In the genomic region with DNA sequence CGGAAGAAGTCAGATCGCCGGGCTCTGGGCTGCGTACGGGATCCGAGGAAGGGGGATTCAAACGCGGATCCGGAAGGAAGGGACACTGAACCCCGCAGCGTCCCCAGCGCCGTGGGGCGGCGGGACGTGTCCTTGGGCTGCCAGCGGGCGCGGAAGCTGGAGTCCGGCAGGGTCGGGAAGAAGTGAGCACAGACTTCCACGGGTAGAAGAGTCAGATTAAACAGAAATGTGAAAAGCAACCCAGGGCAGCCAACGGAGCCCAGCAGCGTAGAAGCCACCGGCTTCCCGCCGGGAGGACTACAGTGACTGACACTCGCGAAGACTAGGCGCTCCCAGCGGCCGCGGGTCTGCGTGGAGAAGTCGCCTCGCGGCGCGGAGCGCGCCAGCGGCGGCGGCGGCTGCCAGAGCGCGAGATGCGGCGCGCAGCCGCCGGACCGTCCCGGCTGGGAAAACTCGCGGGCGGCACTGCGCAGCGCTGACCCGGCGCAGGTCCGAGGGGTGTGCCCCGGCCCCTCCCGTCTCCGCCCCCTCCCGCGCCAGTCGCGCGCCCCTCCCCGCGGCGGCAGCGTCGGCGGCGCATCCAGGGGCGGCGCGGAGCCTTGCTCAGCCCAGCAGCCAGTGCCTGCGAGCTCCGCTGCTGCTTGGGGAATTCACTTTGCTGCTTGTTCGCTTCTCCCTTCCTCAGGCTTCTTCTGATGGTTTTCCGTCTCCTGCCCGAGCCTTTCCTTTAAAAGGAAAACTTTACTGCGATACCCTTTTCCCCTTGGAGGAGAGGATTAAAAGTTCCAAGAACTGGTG, we compare ENCODE assay signal across 8 cellular contexts. TPM values are rescaled to one million over a fixed set of nuclear protein-coding genes. Genes with fewer than 3 reads are reported as not detected.
DNase-seq lines count a peak whose midpoint lies in the region; ATAC-seq and TF ChIP-seq lines count a peak whose summit lies in the region.

A gene (plus strand): TSS at position 618 of the 798 bp plus-strand sequence. CDS start 239 bp downstream, outside the sequence.

- intact Hi-C loops in Panc1 (cut with micrococcal nuclease; ENCODE audit: unreplicated experiment) = loop anchor here (5.0 to 10.0 kb wide), 3 partner anchors 116 to 957 kb away; no protein-coding TSS in a partner anchor

- DNase-seq in AG09319 (ENCODE audit: extremely low read depth, low read depth) (peak; percentile 14), Panc1 (ENCODE audit: low read depth, low spot score) (no peak), iris pigment epithelial cell (ENCODE audit: low read depth) (peak; percentile 83)
- no peak for DNase-seq in central memory CD8-positive, alpha-beta T cell (ENCODE audit: low spot score in 2 of 2)
- DNase-seq in stimulated activated naive CD4-positive, alpha-beta T cell (lab: John Stamatoyannopoulos, UW) = no peak

- H3K27ac ChIP-seq in Panc1 (ENCODE audit: low read length) (no peak within 1 kb of the TSS), skin epidermis (peak within 1 kb of the TSS in 11 of 21 experiments; percentile 39 to 71 (median 58))

- H3K36me3 Mint-ChIP-seq in central memory CD8-positive, alpha-beta T cell (ENCODE audit: insufficient read depth) = no peaks in the 10 kb centered on the region

- peak within 1 kb of the TSS; percentile 55 for H3K4me3 Mint-ChIP-seq in central memory CD8-positive, alpha-beta T cell

- H3K27ac Mint-ChIP-seq in central memory CD8-positive, alpha-beta T cell (ENCODE audit: low read depth) = no peak within 1 kb of the TSS

- CTCF ChIA-PET in Panc1 (lab: Charles Lee) = no interaction called here

- H3K27me3 Mint-ChIP-seq in central memory CD8-positive, alpha-beta T cell = peaks cover 63% of the 10 kb centered on the region

- H3K36me3 ChIP-seq in Panc1 (ENCODE audit: control insufficient read depth, insufficient read depth, low read length) = peaks cover 4% of the 10 kb centered on the region; the same call in 1 of the 2 replicates

- in situ Hi-C loops in Panc1 (cut with HindIII; ENCODE audit: low pct_unique_long_range_greater_than_20kb, low sequenced_read_pairs) = no loop called here

- H3K9me3 ChIP-seq in Panc1 (ENCODE audit: control insufficient read depth, insufficient read depth, low read depth, low read length) = no peaks in the 10 kb centered on the region

- TF ChIP-seq CTCF in AG09319 (IDR thresholded peaks at IDR 0.05; ENCODE audit: low read depth, low read length) (no peak; the same call in 1 of the 2 replicates), Panc1 (IDR thresholded peaks at IDR 0.05) (no peak)

- POLR2A ChIA-PET in Panc1 (lab: Charles Lee) = no interaction called here

- H3K4me3 ChIP-seq in Panc1 (ENCODE audit: low read depth in 2 of 2, low read length in 2 of 2) (peak within 1 kb of the TSS; percentile 49 to 72), skin epidermis (peak within 1 kb of the TSS; percentile 41 to 59 (median 46))

- H3K4me1 ChIP-seq in Panc1 (ENCODE audit: control insufficient read depth, insufficient read depth, low read length) = peaks cover 7% of the 10 kb centered on the region

- no TSS peak for BruUV-seq in Panc1 (replicated peaks; lab: Mats Ljungman, UMichigan)

- ATAC-seq in GM18861 (IDR thresholded peaks at IDR 0.05; ENCODE audit: unreplicated experiment) (peak; percentile 43), HG03135 (IDR thresholded peaks at IDR 0.05; ENCODE audit: unreplicated experiment) (peak; percentile 46), Panc1 (peak; percentile 94)
- ATAC-seq in central memory CD8-positive, alpha-beta T cell (replicated peaks; ENCODE audit: extremely low read depth, poor library complexity, severe bottlenecking) = no peak

- no peaks in the 10 kb centered on the region for H3K4me1 Mint-ChIP-seq in central memory CD8-positive, alpha-beta T cell

- H3K9me3 Mint-ChIP-seq in central memory CD8-positive, alpha-beta T cell = no peaks in the 10 kb centered on the region

- H3K27me3 ChIP-seq in Panc1 (ENCODE audit: control insufficient read depth, insufficient read depth, low read length) = peaks cover 14% of the 10 kb centered on the region

RNA-seq across cellular contexts. Expression of the gene that starts here (rescaled TPM):
- 0.23 TPM for total RNA-seq in Panc1 (2021; ENCODE audit: unreplicated experiment)
- polyA plus RNA-seq in Panc1 (2012; ENCODE audit: insufficient read length) = not detected

Comparison
In these comparisons a context has a peak if more than half of its experiments do, and no peak if none do; other contexts are left out.
1. Peak in ATAC-seq and H3K4me3 ChIP-seq in Panc1; RNA of the gene not detected or under 1 TPM.
2. DNase-seq: peak in AG09319 (single experiment) and iris pigment epithelial cell (single experiment); none in Panc1 (single experiment), central memory CD8-positive, alpha-beta T cell (0 of 2) and stimulated activated naive CD4-positive, alpha-beta T cell (0 of 6).